8 cellular contexts compared by ENCODE assay signal in the genomic region with DNA sequence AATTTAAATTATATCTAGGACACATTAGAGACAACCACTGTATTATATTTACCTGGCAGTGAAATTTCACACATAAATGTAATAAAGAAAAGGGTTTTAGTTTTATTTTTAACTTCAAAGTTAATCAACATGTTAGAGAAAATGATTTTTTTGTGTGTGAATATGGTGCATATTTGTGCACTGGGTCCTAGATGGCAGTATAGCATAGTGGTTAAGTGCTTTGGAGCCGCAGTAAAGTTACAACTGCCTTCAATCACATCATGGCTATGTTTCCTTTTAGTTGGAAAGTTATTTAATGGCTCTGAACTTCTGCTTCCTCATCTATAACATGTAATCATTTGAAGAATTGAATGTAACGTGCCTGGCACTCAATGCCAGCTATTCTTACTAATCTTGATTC.
DNase-seq lines count a peak whose midpoint lies in the region; TF ChIP-seq lines count a peak whose summit lies in the region.

No MANE protein-coding gene starts in this region.

- peak; percentile 29 for TF ChIP-seq CTCF in progenitor cell of endocrine pancreas (IDR thresholded peaks at IDR 0.05; ENCODE audit: unreplicated experiment)

- DNase-seq in NCI-H1694 treated with DMSO at 0.1 percent for 48 hours (lab: John Stamatoyannopoulos, UW), result peak; percentile 1
- DNase-seq in NCI-H1694 (lab: John Stamatoyannopoulos, UW), result no peak
- DNase-seq in NAMALWA (ENCODE audit: low spot score), result peak; percentile 40
- peak; percentile 24 to 45 for DNase-seq in dermis microvascular lymphatic vessel endothelial cell (ENCODE audit: low read depth in 2 of 2)
- DNase-seq in progenitor cell of endocrine pancreas (ENCODE audit: low spot score, unreplicated experiment), result no peak
- DNase-seq in SIG-M5 (lab: John Stamatoyannopoulos, UW), result no peak
- no peak for DNase-seq in SW 1271 (lab: John Stamatoyannopoulos, UW)
- DNase-seq in COLO668 (lab: John Stamatoyannopoulos, UW; ENCODE audit: unreplicated experiment), result no peak

- peaks cover 2% of the 10 kb centered on the region for H3K27me3 Mint-ChIP-seq in progenitor cell of endocrine pancreas

- no peak overlapping the region for H3K4me3 Mint-ChIP-seq in progenitor cell of endocrine pancreas (ENCODE audit: low read depth)

- peaks cover 33% of the 10 kb centered on the region for H3K4me1 Mint-ChIP-seq in progenitor cell of endocrine pancreas (ENCODE audit: low read depth)

- H3K27ac Mint-ChIP-seq in progenitor cell of endocrine pancreas, result no peak overlapping the region

- H3K36me3 Mint-ChIP-seq in progenitor cell of endocrine pancreas (ENCODE audit: insufficient read depth), result no peaks in the 10 kb centered on the region

- H3K9me3 Mint-ChIP-seq in progenitor cell of endocrine pancreas (ENCODE audit: low read depth), result no peaks in the 10 kb centered on the region

Comparison
In these comparisons a context has a peak if more than half of its experiments do, and no peak if none do; other contexts are left out.
1. DNase-seq: peak in NCI-H1694 treated with DMSO at 0.1 percent for 48 hours (single experiment), NAMALWA (single experiment) and dermis microvascular lymphatic vessel endothelial cell (2 of 2); none in NCI-H1694 (single experiment), progenitor cell of endocrine pancreas (single experiment), SIG-M5 (single experiment), SW 1271 (0 of 2) and COLO668 (single experiment).